Comparison of ENCODE assay signal across 1 cellular context in genomic region chr5:43006411-43007202, GRCh38.
TF ChIP-seq lines count a peak whose summit lies in the region.

No MANE protein-coding gene starts in this region.

TF ChIP-seq in SK-N-SH treated with all-trans-retinoic acid at 6 μM for 48 hours, 23 proteins besides CTCF, POLR2A, EP300 and RAD21 (continued from another document):
- TF ChIP-seq, protein P1, sequence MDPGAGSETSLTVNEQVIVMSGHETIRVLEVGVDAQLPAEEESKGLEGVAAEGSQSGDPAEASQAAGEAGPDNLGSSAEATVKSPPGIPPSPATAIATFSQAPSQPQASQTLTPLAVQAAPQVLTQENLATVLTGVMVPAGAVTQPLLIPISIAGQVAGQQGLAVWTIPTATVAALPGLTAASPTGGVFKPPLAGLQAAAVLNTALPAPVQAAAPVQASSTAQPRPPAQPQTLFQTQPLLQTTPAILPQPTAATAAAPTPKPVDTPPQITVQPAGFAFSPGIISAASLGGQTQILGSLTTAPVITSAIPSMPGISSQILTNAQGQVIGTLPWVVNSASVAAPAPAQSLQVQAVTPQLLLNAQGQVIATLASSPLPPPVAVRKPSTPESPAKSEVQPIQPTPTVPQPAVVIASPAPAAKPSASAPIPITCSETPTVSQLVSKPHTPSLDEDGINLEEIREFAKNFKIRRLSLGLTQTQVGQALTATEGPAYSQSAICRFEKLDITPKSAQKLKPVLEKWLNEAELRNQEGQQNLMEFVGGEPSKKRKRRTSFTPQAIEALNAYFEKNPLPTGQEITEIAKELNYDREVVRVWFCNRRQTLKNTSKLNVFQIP (CRISPR knock-in tag; IDR thresholded peaks at IDR 0.05; ENCODE audit: borderline replicate concordance, low read depth): no peak
- TF ChIP-seq ZNF8 (CRISPR knock-in tag; IDR thresholded peaks at IDR 0.05) (no peak), ISL1 (CRISPR knock-in tag; IDR thresholded peaks at IDR 0.05) (no peak), OSR1 (CRISPR knock-in tag; IDR thresholded peaks at IDR 0.05) (no peak)
- TF ChIP-seq, protein P2, sequence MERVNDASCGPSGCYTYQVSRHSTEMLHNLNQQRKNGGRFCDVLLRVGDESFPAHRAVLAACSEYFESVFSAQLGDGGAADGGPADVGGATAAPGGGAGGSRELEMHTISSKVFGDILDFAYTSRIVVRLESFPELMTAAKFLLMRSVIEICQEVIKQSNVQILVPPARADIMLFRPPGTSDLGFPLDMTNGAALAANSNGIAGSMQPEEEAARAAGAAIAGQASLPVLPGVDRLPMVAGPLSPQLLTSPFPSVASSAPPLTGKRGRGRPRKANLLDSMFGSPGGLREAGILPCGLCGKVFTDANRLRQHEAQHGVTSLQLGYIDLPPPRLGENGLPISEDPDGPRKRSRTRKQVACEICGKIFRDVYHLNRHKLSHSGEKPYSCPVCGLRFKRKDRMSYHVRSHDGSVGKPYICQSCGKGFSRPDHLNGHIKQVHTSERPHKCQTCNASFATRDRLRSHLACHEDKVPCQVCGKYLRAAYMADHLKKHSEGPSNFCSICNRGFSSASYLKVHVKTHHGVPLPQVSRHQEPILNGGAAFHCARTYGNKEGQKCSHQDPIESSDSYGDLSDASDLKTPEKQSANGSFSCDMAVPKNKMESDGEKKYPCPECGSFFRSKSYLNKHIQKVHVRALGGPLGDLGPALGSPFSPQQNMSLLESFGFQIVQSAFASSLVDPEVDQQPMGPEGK (CRISPR knock-in tag; IDR thresholded peaks at IDR 0.05; ENCODE audit: borderline replicate concordance): no peak
